In the genomic region with DNA sequence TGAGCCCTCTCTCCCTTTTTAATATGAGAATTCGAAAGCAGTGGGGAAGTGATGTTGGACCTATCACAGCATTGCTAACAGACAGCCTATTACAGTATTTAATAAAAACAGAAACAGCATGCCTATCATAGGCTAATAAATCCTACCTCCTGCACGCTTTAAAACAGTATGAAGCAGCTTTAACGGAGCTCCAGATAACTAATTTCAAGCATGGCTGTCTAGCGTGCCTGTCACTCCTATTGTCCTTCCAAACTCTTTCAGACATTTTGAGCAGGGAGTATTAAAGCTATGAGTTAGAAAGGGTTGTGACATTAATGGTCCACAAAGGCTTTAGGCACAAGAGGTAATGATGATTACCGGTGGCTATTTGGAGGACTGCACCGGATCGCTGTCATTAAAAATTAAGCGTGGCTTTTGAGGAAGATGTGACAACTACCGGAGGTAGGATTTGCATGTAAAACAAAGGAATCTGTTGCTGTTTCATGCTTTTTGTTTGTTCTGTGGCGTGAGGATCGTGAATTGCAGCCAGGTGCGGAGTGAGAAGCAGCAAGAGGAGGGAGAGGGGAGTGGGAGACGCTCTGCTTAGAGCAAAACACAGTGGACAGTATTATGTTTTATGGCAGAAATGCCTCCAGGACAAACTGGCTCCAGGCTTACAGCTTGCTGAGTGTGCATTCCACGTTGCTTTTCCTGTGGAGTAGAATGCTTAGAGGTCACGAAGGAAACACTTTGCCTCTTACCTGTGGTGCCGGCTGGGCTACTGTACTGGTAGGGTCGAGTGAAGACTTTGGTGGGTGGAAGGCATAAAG, we compare ENCODE assay signal across 8 cellular contexts. TPM values are rescaled to one million over a fixed set of nuclear protein-coding genes. Genes with fewer than 3 reads are reported as not detected.
DNase-seq lines count a peak whose midpoint lies in the region; ATAC-seq, FAIRE-seq and TF ChIP-seq lines count a peak whose summit lies in the region.

Gene KCNMB2, plus strand, starts transcription at position 166 of the 809 bp plus-strand sequence.

- H3K27ac Mint-ChIP-seq in progenitor cell of endocrine pancreas: peak within 1 kb of the TSS; percentile 18
- no peak within 1 kb of the TSS for H3K27ac Mint-ChIP-seq in effector memory CD8-positive, alpha-beta T cell

- no peaks in the 10 kb centered on the region for H3K36me3 Mint-ChIP-seq in progenitor cell of endocrine pancreas (ENCODE audit: insufficient read depth)
- H3K36me3 Mint-ChIP-seq in effector memory CD8-positive, alpha-beta T cell (ENCODE audit: insufficient read depth): no peaks in the 10 kb centered on the region

- peaks cover under 1% of the 10 kb centered on the region for H3K9me3 Mint-ChIP-seq in progenitor cell of endocrine pancreas (ENCODE audit: low read depth)
- peaks cover 0 to under 1% of the 10 kb centered on the region in 2 donors for H3K9me3 Mint-ChIP-seq in effector memory CD8-positive, alpha-beta T cell

- DNase-seq in NCI-H524 (lab: John Stamatoyannopoulos, UW) (peak; percentile 46 to 62), foreskin fibroblast (peak in 1 of 2 donors; percentile 47), progenitor cell of endocrine pancreas (ENCODE audit: low spot score, unreplicated experiment) (no peak), NCI-H1048 (lab: John Stamatoyannopoulos, UW) (no peak), HTR-8/SVneo (ENCODE audit: insufficient read length, low spot score) (no peak)
- DNase-seq in effector memory CD8-positive, alpha-beta T cell: no peak
- DNase-seq in stimulated activated CD4-positive, alpha-beta T cell treated with anti-CD3 and anti-CD28 coated beads, Interleukin-15, amount 100 ng/mL, for 24 hours: no peak

- peak within 1 kb of the TSS; percentile 71 for H3K4me3 Mint-ChIP-seq in progenitor cell of endocrine pancreas (ENCODE audit: low read depth)
- no peak within 1 kb of the TSS for H3K4me3 Mint-ChIP-seq in effector memory CD8-positive, alpha-beta T cell

- ATAC-seq in GM18502 (IDR thresholded peaks at IDR 0.05; ENCODE audit: poor library complexity, unreplicated experiment): peak; percentile 33
- no peak for ATAC-seq in effector memory CD8-positive, alpha-beta T cell (replicated peaks)

- TF ChIP-seq CTCF in foreskin fibroblast (IDR thresholded peaks at IDR 0.05; ENCODE audit: low read depth, low read length) (no peak), progenitor cell of endocrine pancreas (IDR thresholded peaks at IDR 0.05; ENCODE audit: unreplicated experiment) (no peak)

- H3K4me1 Mint-ChIP-seq in progenitor cell of endocrine pancreas (ENCODE audit: low read depth): peaks cover 15% of the 10 kb centered on the region
- H3K4me1 Mint-ChIP-seq in effector memory CD8-positive, alpha-beta T cell (ENCODE audit: low read depth in 2 of 2): peaks cover 0 to 3% of the 10 kb centered on the region in 2 donors

- peak within 1 kb of the TSS; percentile 56 to 63 for H3K4me3 ChIP-seq in foreskin fibroblast (ENCODE audit: low read depth in 1 of 2, low read length in 2 of 2)

- FAIRE-seq in HTR-8/SVneo (lab: Jason Lieb, UNC): no peak

- peaks cover 53% of the 10 kb centered on the region for H3K27me3 Mint-ChIP-seq in progenitor cell of endocrine pancreas
- peaks cover 31% of the 10 kb centered on the region in 2 donors for H3K27me3 Mint-ChIP-seq in effector memory CD8-positive, alpha-beta T cell

RNA-seq across cellular contexts. Expression of gene KCNMB2, which starts in this region (rescaled TPM):
- total RNA-seq in progenitor cell of endocrine pancreas: 0.40 TPM in 1 of 2 replicates, not detected in the other

Comparison
In these comparisons a context has a peak if more than half of its experiments do, and no peak if none do; other contexts are left out.
1. DNase-seq: peak in NCI-H524 (2 of 2); none in progenitor cell of endocrine pancreas (single experiment), NCI-H1048 (single experiment), HTR-8/SVneo (single experiment), effector memory CD8-positive, alpha-beta T cell (0 of 3) and stimulated activated CD4-positive, alpha-beta T cell treated with anti-CD3 and anti-CD28 coated beads, Interleukin-15, amount 100 ng/mL, for 24 hours (single experiment).